16 cellular contexts compared by ENCODE assay signal in genomic region chr9:112550531-112550930, GRCh38.
"Had no signal": no experiment of that assay in that cellular context is flagged by ENCODE, and none has a peak within 500 bp of the region (broad histone marks: within the 10 kb centered on the region; RNA-seq: fewer than 3 reads in every experiment).

No MANE protein-coding gene starts in this region.

- DNase-seq: activated B cell treated with CpG ODN at 0.5 μM for 24 hours; activated CD4-positive, alpha-beta T cell treated with anti-CD3 and anti-CD28 coated beads, Interleukin-2, amount 10 ng/mL, durations not matched to agents 7 days and 5 days; activated naive CD4-positive, alpha-beta T cell treated with anti-CD3 and anti-CD28 coated beads, Interleukin-2, amount 10 ng/mL, durations not matched to agents 7 days and 5 days; activated T-cell treated with anti-CD3 and anti-CD28 coated beads for 4 hours; adrenal gland; endodermal cell; lower lobe of right lung; mucosa of descending colon; natural killer cell; stimulated activated CD4-positive, alpha-beta T cell treated with anti-CD3 and anti-CD28 coated beads, Interleukin-4, amount 100 ng/mL, for 1 hour; T-helper 17 cell; testis had no signal

- H3K27me3 ChIP-seq: adrenal gland, esophagus muscularis mucosa, testis had no signal

- H3K4me3 Mint-ChIP-seq: activated B cell treated with CpG ODN at 0.5 μM for 24 hours; activated CD4-positive, alpha-beta T cell treated with anti-CD3 and anti-CD28 coated beads, Interleukin-2, amount 10 ng/mL, durations not matched to agents 7 days and 5 days; activated naive CD4-positive, alpha-beta T cell treated with anti-CD3 and anti-CD28 coated beads, Interleukin-2, amount 10 ng/mL, durations not matched to agents 7 days and 5 days; dendritic cell treated with granulocyte-macrophage colony-stimulating factor and Interleukin-4, amounts not matched to agents 40 ng/mL and 50 ng/mL, for 4 days; endodermal cell; natural killer cell; stimulated activated naive CD8-positive, alpha-beta T cell treated with anti-CD3 and anti-CD28 coated beads, Interleukin-15, Interleukin-2, amounts not matched to agents 100 ng/mL and 50 ng/mL, for 24 hours; T-helper 17 cell had no signal

- H3K9me3 ChIP-seq: adrenal gland, esophagus muscularis mucosa, lower lobe of right lung, mucosa of descending colon, testis had no signal

- H3K27ac ChIP-seq: esophagus muscularis mucosa, lower lobe of right lung had no signal

- H3K27ac Mint-ChIP-seq: activated B cell treated with CpG ODN at 0.5 μM for 24 hours; activated CD4-positive, alpha-beta T cell treated with anti-CD3 and anti-CD28 coated beads, Interleukin-2, amount 10 ng/mL, durations not matched to agents 7 days and 5 days; activated naive CD4-positive, alpha-beta T cell treated with anti-CD3 and anti-CD28 coated beads, Interleukin-2, amount 10 ng/mL, durations not matched to agents 7 days and 5 days; activated T-helper 2 cell treated with anti-CD3 and anti-CD28 coated beads, Interferon-gamma antibody, Interleukin-2, Interleukin-4, amounts not matched to agents 10 μg/mL and 5 μg/mL and 100 μg/mL, durations not matched to agents 14 hours and 24 hours and 36 hours; natural killer cell; stimulated activated naive CD8-positive, alpha-beta T cell treated with anti-CD3 and anti-CD28 coated beads, Interleukin-15, Interleukin-2, amounts not matched to agents 100 ng/mL and 50 ng/mL, for 24 hours; T-helper 17 cell had no signal

- H3K27me3 Mint-ChIP-seq: activated B cell treated with CpG ODN at 0.5 μM for 24 hours; activated CD4-positive, alpha-beta T cell treated with anti-CD3 and anti-CD28 coated beads, Interleukin-2, amount 10 ng/mL, durations not matched to agents 7 days and 5 days; activated naive CD4-positive, alpha-beta T cell treated with anti-CD3 and anti-CD28 coated beads, Interleukin-2, amount 10 ng/mL, durations not matched to agents 7 days and 5 days; dendritic cell treated with granulocyte-macrophage colony-stimulating factor and Interleukin-4, amounts not matched to agents 40 ng/mL and 50 ng/mL, for 4 days; stimulated activated naive CD8-positive, alpha-beta T cell treated with anti-CD3 and anti-CD28 coated beads, Interleukin-15, Interleukin-2, amounts not matched to agents 100 ng/mL and 50 ng/mL, for 24 hours; T-helper 17 cell had no signal

- H3K36me3 Mint-ChIP-seq: activated naive CD4-positive, alpha-beta T cell treated with anti-CD3 and anti-CD28 coated beads, Interleukin-2, amount 10 ng/mL, durations not matched to agents 7 days and 5 days; natural killer cell had no signal

- H3K36me3 ChIP-seq: adrenal gland, esophagus muscularis mucosa, lower lobe of right lung had no signal

- H3K9me3 Mint-ChIP-seq: activated B cell treated with CpG ODN at 0.5 μM for 24 hours; activated naive CD4-positive, alpha-beta T cell treated with anti-CD3 and anti-CD28 coated beads, Interleukin-2, amount 10 ng/mL, durations not matched to agents 7 days and 5 days; activated T-helper 2 cell treated with anti-CD3 and anti-CD28 coated beads, Interferon-gamma antibody, Interleukin-2, Interleukin-4, amounts not matched to agents 10 μg/mL and 5 μg/mL and 100 μg/mL, durations not matched to agents 14 hours and 24 hours and 36 hours; dendritic cell treated with granulocyte-macrophage colony-stimulating factor and Interleukin-4, amounts not matched to agents 40 ng/mL and 50 ng/mL, for 4 days; natural killer cell had no signal

- H3K4me3 ChIP-seq: adrenal gland, esophagus muscularis mucosa, lower lobe of right lung, mucosa of descending colon, testis had no signal
